In the genomic region with DNA sequence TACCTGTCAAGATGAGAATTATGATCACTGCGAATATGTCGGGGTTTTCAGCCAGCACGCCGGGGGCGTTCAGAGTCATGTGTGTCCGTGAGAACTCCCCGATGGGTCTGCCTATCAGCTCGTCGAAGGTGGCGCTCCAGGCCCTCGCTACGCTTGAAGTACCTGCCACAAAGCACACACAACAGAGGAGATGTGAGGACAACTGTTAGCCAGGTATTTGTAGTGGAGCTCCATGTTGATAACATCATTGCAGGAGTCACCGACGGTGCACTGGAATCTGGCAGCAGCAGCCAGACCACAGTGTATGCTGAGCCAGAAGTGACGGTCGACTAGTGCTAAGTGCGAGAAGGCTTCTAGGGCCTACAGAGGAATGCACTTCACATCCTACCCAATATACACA, we compare ENCODE assay signal across 16 cellular contexts.
"Had no signal": no experiment of that assay in that cellular context is flagged by ENCODE, and none has a peak within 500 bp of the region (broad histone marks: within the 10 kb centered on the region; RNA-seq: fewer than 3 reads in every experiment).

No MANE protein-coding gene starts in this region.

- H3K9me3 ChIP-seq: neutrophil, right atrium auricular region had no signal

- H3K4me3 Mint-ChIP-seq: activated CD4-positive, alpha-beta memory T cell treated with anti-CD3 and anti-CD28 coated beads for 36 hours; activated naive CD8-positive, alpha-beta T cell treated with anti-CD3 and anti-CD28 coated beads, Interleukin-2, amount 10 ng/mL, durations not matched to agents 7 days and 5 days; activated T-cell treated with anti-CD3 and anti-CD28 coated beads, Interleukin-2, amount 50 U/mL, for 4 hours; endodermal cell; T-helper 2 cell treated with Interferon-gamma antibody and Interleukin-4, amounts not matched to agents 5 μg/mL and 100 μg/mL, for 36 hours; type B pancreatic cell had no signal

- H3K27me3 Mint-ChIP-seq: activated CD4-positive, alpha-beta memory T cell treated with anti-CD3 and anti-CD28 coated beads for 36 hours; activated naive CD8-positive, alpha-beta T cell treated with anti-CD3 and anti-CD28 coated beads, Interleukin-2, amount 10 ng/mL, durations not matched to agents 7 days and 5 days; type B pancreatic cell had no signal

- ATAC-seq: activated T-cell treated with anti-CD3 and anti-CD28 coated beads, Interleukin-2, amount 50 U/mL, for 4 hours; left lobe of liver had no signal

- H3K27ac ChIP-seq: neutrophil, right atrium auricular region had no signal

- H3K9me3 Mint-ChIP-seq: activated CD4-positive, alpha-beta memory T cell treated with anti-CD3 and anti-CD28 coated beads for 36 hours; activated naive CD8-positive, alpha-beta T cell treated with anti-CD3 and anti-CD28 coated beads, Interleukin-2, amount 10 ng/mL, durations not matched to agents 7 days and 5 days; activated T-cell treated with anti-CD3 and anti-CD28 coated beads, Interleukin-2, amount 50 U/mL, for 4 hours; endodermal cell; T-helper 2 cell treated with Interferon-gamma antibody and Interleukin-4, amounts not matched to agents 5 μg/mL and 100 μg/mL, for 36 hours; type B pancreatic cell had no signal

- DNase-seq: activated CD4-positive, alpha-beta memory T cell treated with anti-CD3 and anti-CD28 coated beads for 36 hours; activated gamma-delta T cell treated with Interleukin-2 at 50 U/mL for 16 hours; activated naive CD8-positive, alpha-beta T cell treated with anti-CD3 and anti-CD28 coated beads, Interleukin-2, amount 10 ng/mL, durations not matched to agents 7 days and 5 days; activated T-cell treated with anti-CD3 and anti-CD28 coated beads, Interleukin-2, amount 50 U/mL, for 4 hours; aorta; dermis blood vessel endothelial cell; endodermal cell; glutamatergic neuron; SIG-M5; stimulated activated CD4-positive, alpha-beta T cell treated with anti-CD3 and anti-CD28 coated beads, Interleukin-2, amount 100 ng/mL, for 24 hours; stimulated activated naive CD4-positive, alpha-beta T cell had no signal

- H3K4me1 ChIP-seq: right atrium auricular region had no signal

- H3K4me3 ChIP-seq: right atrium auricular region had no signal

- H3K27me3 ChIP-seq: neutrophil, right atrium auricular region had no signal

- H3K27ac Mint-ChIP-seq: activated CD4-positive, alpha-beta memory T cell treated with anti-CD3 and anti-CD28 coated beads for 36 hours; T-helper 2 cell treated with Interferon-gamma antibody and Interleukin-4, amounts not matched to agents 5 μg/mL and 100 μg/mL, for 36 hours; type B pancreatic cell had no signal
